Comparison of ENCODE assay signal across 10 cellular contexts in the genomic region with DNA sequence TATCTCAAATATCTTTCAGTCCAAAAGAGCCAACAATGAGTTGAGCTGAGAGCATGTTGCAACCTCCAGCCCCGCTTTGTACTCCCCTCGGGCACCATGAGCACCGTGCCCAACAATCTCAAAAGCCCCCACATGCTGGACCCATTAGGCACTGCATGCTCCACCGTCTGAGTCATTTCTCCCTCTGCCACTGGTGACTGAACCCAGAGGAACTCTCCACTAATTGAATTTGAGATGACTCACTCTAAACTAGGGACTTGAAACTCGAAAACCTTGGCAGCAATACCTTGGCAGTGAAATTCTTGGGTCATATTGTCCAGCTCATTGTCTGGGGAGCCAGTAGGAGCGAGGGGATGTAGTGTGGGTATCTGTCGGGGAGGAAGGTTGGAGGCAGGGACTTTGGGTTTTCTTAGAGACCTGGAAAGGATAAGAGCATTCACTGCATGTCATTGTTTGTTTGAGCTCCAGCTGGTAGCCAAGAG. TPM values are rescaled to one million over a fixed set of nuclear protein-coding genes. Genes with fewer than 3 reads are reported as not detected.
A peak's percentile ranks its signal among the peaks of the same experiment; 100 is the strongest.
DNase-seq lines count a peak whose midpoint lies in the region; ATAC-seq and TF ChIP-seq lines count a peak whose summit lies in the region.
"Had no signal": no experiment of that assay in that cellular context is flagged by ENCODE, and none has a peak within 500 bp of the region (broad histone marks: within the 10 kb centered on the region; RNA-seq: fewer than 3 reads in every experiment).

No MANE protein-coding gene starts in this region.

- H3K4me1 Mint-ChIP-seq in effector memory CD8-positive, alpha-beta T cell (ENCODE audit: low read depth in 2 of 2): no peaks in the 10 kb centered on the region
- H3K4me1 Mint-ChIP-seq: central memory CD8-positive, alpha-beta T cell had no signal

- H3K4me1 ChIP-seq in GM23248 (ENCODE audit: insufficient read depth): peaks cover 65% of the 10 kb centered on the region
- H3K4me1 ChIP-seq in SJCRH30: peaks cover 3% of the 10 kb centered on the region; the same call in 1 of the 2 replicates
- no peaks in the 10 kb centered on the region for H3K4me1 ChIP-seq in gastroesophageal sphincter
- peaks cover 0 to 26% (median 14%) of the 10 kb centered on the region in 4 donors for H3K4me1 ChIP-seq in tibial artery
- no peaks in the 10 kb centered on the region for H3K4me1 ChIP-seq in gastrocnemius medialis

- no peaks in the 10 kb centered on the region for H3K9me3 Mint-ChIP-seq in effector memory CD8-positive, alpha-beta T cell
- H3K9me3 Mint-ChIP-seq: central memory CD8-positive, alpha-beta T cell; natural killer cell treated with Interleukin-12 subunit alpha and Interleukin-12 subunit beta and Interleukin-15 and Interleukin-18, amount 100 ng/mL, for 72 hours had no signal

- H3K4me2 ChIP-seq in GM23248 (ENCODE audit: unreplicated experiment): peak overlapping the region; percentile 64

- no peaks in the 10 kb centered on the region for H3K36me3 Mint-ChIP-seq in effector memory CD8-positive, alpha-beta T cell (ENCODE audit: insufficient read depth)
- H3K36me3 Mint-ChIP-seq: natural killer cell treated with Interleukin-12 subunit alpha and Interleukin-12 subunit beta and Interleukin-15 and Interleukin-18, amount 100 ng/mL, for 72 hours had no signal

- H3K27me3 Mint-ChIP-seq in effector memory CD8-positive, alpha-beta T cell: peaks cover 30 to 34% of the 10 kb centered on the region in 2 donors

- in situ Hi-C loops in GM23248 (cut with MboI): no loop called here
- in situ Hi-C loops in gastrocnemius medialis (cut with MboI; ENCODE audit: low sequenced_read_pairs in 4 of 4): no loop called here

- H3K9me3 ChIP-seq in GM23248 (ENCODE audit: low read depth) (no peaks in the 10 kb centered on the region), SJCRH30 (replicated peaks) (no peaks in the 10 kb centered on the region), gastroesophageal sphincter (no peaks in the 10 kb centered on the region), tibial artery (no peaks in the 10 kb centered on the region), gastrocnemius medialis (no peaks in the 10 kb centered on the region)

- peak; percentile 71 for ATAC-seq in gastroesophageal sphincter
- ATAC-seq in effector memory CD8-positive, alpha-beta T cell (replicated peaks): no peak
- no peak for ATAC-seq in gastrocnemius medialis

- no peaks in the 10 kb centered on the region for H4K20me1 ChIP-seq in GM23248 (ENCODE audit: insufficient read depth)

- H3F3A ChIP-seq in GM23248 (ENCODE audit: insufficient read depth): peaks cover 57% of the 10 kb centered on the region

- H3K79me2 ChIP-seq in GM23248 (ENCODE audit: insufficient read depth): no peaks in the 10 kb centered on the region

- TF ChIP-seq CTCF in gastroesophageal sphincter (IDR thresholded peaks at IDR 0.05): no peak
- TF ChIP-seq CTCF in tibial artery (IDR thresholded peaks at IDR 0.05): peak; percentile 13 to 27
- no peak for TF ChIP-seq CTCF in gastrocnemius medialis (IDR thresholded peaks at IDR 0.05 in 4 of 5, conservative IDR thresholded peaks at IDR 0.05 in 1 of 5)

- 0% methylated on average over 7 of the region's 7 CpGs for whole genome bisulfite sequencing in GM23248 (ENCODE audit: low coverage in 1 of 2, low lambda C conversion rate in 2 of 2, missing lambda C conversion rate in 2 of 2), 2 experiments
- WGBS in gastroesophageal sphincter (ENCODE audit: low coverage in 1 of 2), 2 donors: 17 to 29% methylated on average over 1 to 4 of the region's 7 CpGs

- no peak overlapping the region for H3K9ac ChIP-seq in GM23248

- no peak overlapping the region for H2AFZ ChIP-seq in GM23248

- H3K27ac ChIP-seq in GM23248 (peak overlapping the region; percentile 83), SJCRH30 (no peak overlapping the region), gastroesophageal sphincter (no peak overlapping the region), tibial artery (no peak overlapping the region), gastrocnemius medialis (no peak overlapping the region)

- no peak overlapping the region for H3K27ac Mint-ChIP-seq in effector memory CD8-positive, alpha-beta T cell
- H3K27ac Mint-ChIP-seq: natural killer cell treated with Interleukin-12 subunit alpha and Interleukin-12 subunit beta and Interleukin-15 and Interleukin-18, amount 100 ng/mL, for 72 hours had no signal

- no peak overlapping the region for H3K4me3 Mint-ChIP-seq in effector memory CD8-positive, alpha-beta T cell
- H3K4me3 Mint-ChIP-seq: central memory CD8-positive, alpha-beta T cell; natural killer cell treated with Interleukin-12 subunit alpha and Interleukin-12 subunit beta and Interleukin-15 and Interleukin-18, amount 100 ng/mL, for 72 hours had no signal

- H3K9me2 ChIP-seq in GM23248 (ENCODE audit: insufficient read depth): no peaks in the 10 kb centered on the region

- H3K27me3 ChIP-seq in GM23248 (replicated peaks; ENCODE audit: insufficient read depth): no peaks in the 10 kb centered on the region
- no peaks in the 10 kb centered on the region; the same call in 1 of the 2 replicates for H3K27me3 ChIP-seq in SJCRH30
- no peaks in the 10 kb centered on the region for H3K27me3 ChIP-seq in gastroesophageal sphincter
- H3K27me3 ChIP-seq in tibial artery: no peaks in the 10 kb centered on the region
- no peaks in the 10 kb centered on the region for H3K27me3 ChIP-seq in gastrocnemius medialis

- H3K36me3 ChIP-seq in GM23248 (ENCODE audit: low read depth): no peaks in the 10 kb centered on the region
- no peaks in the 10 kb centered on the region for H3K36me3 ChIP-seq in SJCRH30
- H3K36me3 ChIP-seq in gastroesophageal sphincter: no peaks in the 10 kb centered on the region
- no peaks in the 10 kb centered on the region for H3K36me3 ChIP-seq in tibial artery
- no peaks in the 10 kb centered on the region for H3K36me3 ChIP-seq in gastrocnemius medialis

- H3K4me3 ChIP-seq in GM23248 (peak overlapping the region; percentile 6; the same call in 1 of the 2 replicates), SJCRH30 (no peak overlapping the region), gastroesophageal sphincter (no peak overlapping the region), tibial artery (no peak overlapping the region), gastrocnemius medialis (no peak overlapping the region)

- no peak for TF ChIP-seq EP300 in gastroesophageal sphincter (IDR thresholded peaks at IDR 0.05)

- DNase-seq in GM23248 (peak; percentile 100), SJCRH30 (peak; percentile 9 to 15), tibial artery (peak; percentile 41 to 77), SHP77 treated with DMSO at 0.1 percent for 48 hours (lab: John Stamatoyannopoulos, UW) (no peak), gastrocnemius medialis (no peak)
- no peak for DNase-seq in effector memory CD8-positive, alpha-beta T cell
- DNase-seq: KG1 had no signal

- intact Hi-C loops in tibial artery (cut with DNase I; ENCODE audit: low total_unique reads) (no loop called here), gastrocnemius medialis (cut with DNase I; ENCODE audit: low total_unique reads) (no loop called here)

- no peak for TF ChIP-seq POLR2A in gastroesophageal sphincter (IDR thresholded peaks at IDR 0.05)
- no peak for TF ChIP-seq POLR2A in gastrocnemius medialis (IDR thresholded peaks at IDR 0.05)

RNA-seq across cellular contexts. Expression of a gene that starts 49.9 kb away (rescaled TPM):
- total RNA-seq in GM23248 (2014; rRNA removed; shearing (Covaris generic)): 49.4 and 61.9 TPM in 2 replicates
- 98.9 and 100 TPM in 2 replicates for polyA plus RNA-seq in GM23248 (2016; fragmentation: Nextera tagmentation; extraction: Ambion mirVana)
- 1.8 and 2.0 TPM in 2 replicates for total RNA-seq in SJCRH30 (2014; rRNA removed; shearing (Covaris generic))
- 10 to 100 TPM; 29.6 to 76.3 (median 31.1) TPM for total RNA-seq in gastroesophageal sphincter
- total RNA-seq in gastrocnemius medialis: 1 to 10 TPM in 3 of 4 donors, under 1 TPM in 1; 0.97 to 6.1 (median 3.4) TPM

Comparison
In these comparisons a context has a peak if more than half of its experiments do, and no peak if none do; other contexts are left out.
1. DNase-seq: peak in GM23248 (single experiment), SJCRH30 (2 of 2) and tibial artery (2 of 2); none in effector memory CD8-positive, alpha-beta T cell (0 of 3), SHP77 treated with DMSO at 0.1 percent for 48 hours (single experiment) and gastrocnemius medialis (0 of 2).
2. CTCF ChIP-seq: peak in tibial artery (2 of 2); none in gastroesophageal sphincter (0 of 4) and gastrocnemius medialis (0 of 5).